ENCODE assay signal across 1 cellular context in the genomic region with DNA sequence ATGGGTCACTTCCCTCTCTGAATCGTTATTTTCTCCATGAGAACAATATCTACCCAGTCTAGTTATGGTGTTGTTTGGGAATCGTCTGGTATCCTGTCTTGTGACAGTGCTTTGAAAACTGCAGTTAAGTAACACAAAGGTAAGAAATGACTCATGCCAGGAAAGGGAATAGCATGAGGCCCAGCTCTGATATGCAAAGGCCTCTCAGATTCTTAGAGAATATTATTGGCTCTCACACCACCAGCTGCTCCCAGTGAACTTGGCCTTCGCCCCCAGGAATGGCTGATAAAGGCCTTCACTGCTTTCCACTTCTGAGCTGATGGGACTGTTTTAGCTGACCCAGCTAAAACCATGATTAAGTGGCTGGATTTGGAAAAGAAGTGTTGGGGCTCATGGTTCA.
A peak's percentile ranks its signal among the peaks of the same experiment; 100 is the strongest.
TF ChIP-seq lines count a peak whose summit lies in the region.

No MANE protein-coding gene starts in this region.

TF ChIP-seq in HepG2, 621 proteins besides CTCF, POLR2A, EP300 and RAD21 (continued from another document and continues in another):
- TF ChIP-seq, protein P1, sequence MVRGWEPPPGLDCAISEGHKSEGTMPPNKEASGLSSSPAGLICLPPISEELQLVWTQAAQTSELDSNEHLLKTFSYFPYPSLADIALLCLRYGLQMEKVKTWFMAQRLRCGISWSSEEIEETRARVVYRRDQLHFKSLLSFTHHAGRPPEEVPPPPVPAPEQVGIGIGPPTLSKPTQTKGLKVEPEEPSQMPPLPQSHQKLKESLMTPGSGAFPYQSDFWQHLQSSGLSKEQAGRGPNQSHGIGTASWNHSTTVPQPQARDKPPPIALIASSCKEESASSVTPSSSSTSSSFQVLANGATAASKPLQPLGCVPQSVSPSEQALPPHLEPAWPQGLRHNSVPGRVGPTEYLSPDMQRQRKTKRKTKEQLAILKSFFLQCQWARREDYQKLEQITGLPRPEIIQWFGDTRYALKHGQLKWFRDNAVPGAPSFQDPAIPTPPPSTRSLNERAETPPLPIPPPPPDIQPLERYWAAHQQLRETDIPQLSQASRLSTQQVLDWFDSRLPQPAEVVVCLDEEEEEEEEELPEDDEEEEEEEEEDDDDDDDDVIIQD (CRISPR knock-in tag; IDR thresholded peaks at IDR 0.05; ENCODE audit: low read depth) = peak; percentile 52; the same call in 1 of the 2 replicates
- TF ChIP-seq ZNF709 (CRISPR knock-in tag; IDR thresholded peaks at IDR 0.05) = no peak
- peak; percentile 66; the same call in 1 of the 2 replicates for TF ChIP-seq RXRA (CRISPR knock-in tag; IDR thresholded peaks at IDR 0.05)
- peak; percentile 66; the same call in 1 of the 2 replicates for TF ChIP-seq HMG20A (CRISPR knock-in tag; IDR thresholded peaks at IDR 0.05; ENCODE audit: borderline replicate concordance)
- TF ChIP-seq STAG1 (CRISPR knock-in tag; IDR thresholded peaks at IDR 0.05) = no peak
- 0 out of 2 replicates have a peak, but pooled peaks have one; percentile 38 for TF ChIP-seq SALL1 (CRISPR knock-in tag; IDR thresholded peaks at IDR 0.05)
- no peak for TF ChIP-seq SCMH1 (CRISPR knock-in tag; IDR thresholded peaks at IDR 0.05; ENCODE audit: borderline replicate concordance)
- TF ChIP-seq KLF6 (CRISPR knock-in tag; IDR thresholded peaks at IDR 0.05) = 0 out of 2 replicates have a peak, but pooled peaks have one; percentile 28
- TF ChIP-seq ZNF614 (CRISPR knock-in tag; IDR thresholded peaks at IDR 0.05; ENCODE audit: borderline replicate concordance) = no peak
- no peak for TF ChIP-seq KAT7 (CRISPR knock-in tag; IDR thresholded peaks at IDR 0.05; ENCODE audit: borderline replicate concordance)
- TF ChIP-seq, protein P2, sequence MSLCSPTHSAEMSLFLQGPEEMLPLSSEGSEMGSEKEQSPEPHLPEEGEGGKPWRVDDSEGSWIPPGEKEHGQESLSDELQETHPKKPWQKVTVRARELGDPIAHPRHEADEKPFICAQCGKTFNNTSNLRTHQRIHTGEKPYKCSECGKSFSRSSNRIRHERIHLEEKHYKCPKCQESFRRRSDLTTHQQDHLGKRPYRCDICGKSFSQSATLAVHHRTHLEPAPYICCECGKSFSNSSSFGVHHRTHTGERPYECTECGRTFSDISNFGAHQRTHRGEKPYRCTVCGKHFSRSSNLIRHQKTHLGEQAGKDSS (CRISPR knock-in tag; IDR thresholded peaks at IDR 0.05; ENCODE audit: borderline replicate concordance, low read depth) = no peak
- TF ChIP-seq, protein P3, sequence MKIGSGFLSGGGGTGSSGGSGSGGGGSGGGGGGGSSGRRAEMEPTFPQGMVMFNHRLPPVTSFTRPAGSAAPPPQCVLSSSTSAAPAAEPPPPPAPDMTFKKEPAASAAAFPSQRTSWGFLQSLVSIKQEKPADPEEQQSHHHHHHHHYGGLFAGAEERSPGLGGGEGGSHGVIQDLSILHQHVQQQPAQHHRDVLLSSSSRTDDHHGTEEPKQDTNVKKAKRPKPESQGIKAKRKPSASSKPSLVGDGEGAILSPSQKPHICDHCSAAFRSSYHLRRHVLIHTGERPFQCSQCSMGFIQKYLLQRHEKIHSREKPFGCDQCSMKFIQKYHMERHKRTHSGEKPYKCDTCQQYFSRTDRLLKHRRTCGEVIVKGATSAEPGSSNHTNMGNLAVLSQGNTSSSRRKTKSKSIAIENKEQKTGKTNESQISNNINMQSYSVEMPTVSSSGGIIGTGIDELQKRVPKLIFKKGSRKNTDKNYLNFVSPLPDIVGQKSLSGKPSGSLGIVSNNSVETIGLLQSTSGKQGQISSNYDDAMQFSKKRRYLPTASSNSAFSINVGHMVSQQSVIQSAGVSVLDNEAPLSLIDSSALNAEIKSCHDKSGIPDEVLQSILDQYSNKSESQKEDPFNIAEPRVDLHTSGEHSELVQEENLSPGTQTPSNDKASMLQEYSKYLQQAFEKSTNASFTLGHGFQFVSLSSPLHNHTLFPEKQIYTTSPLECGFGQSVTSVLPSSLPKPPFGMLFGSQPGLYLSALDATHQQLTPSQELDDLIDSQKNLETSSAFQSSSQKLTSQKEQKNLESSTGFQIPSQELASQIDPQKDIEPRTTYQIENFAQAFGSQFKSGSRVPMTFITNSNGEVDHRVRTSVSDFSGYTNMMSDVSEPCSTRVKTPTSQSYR (CRISPR knock-in tag; IDR thresholded peaks at IDR 0.05; ENCODE audit: borderline replicate concordance) = peak; percentile 11; the same call in 1 of the 2 replicates
- TF ChIP-seq, protein P4, sequence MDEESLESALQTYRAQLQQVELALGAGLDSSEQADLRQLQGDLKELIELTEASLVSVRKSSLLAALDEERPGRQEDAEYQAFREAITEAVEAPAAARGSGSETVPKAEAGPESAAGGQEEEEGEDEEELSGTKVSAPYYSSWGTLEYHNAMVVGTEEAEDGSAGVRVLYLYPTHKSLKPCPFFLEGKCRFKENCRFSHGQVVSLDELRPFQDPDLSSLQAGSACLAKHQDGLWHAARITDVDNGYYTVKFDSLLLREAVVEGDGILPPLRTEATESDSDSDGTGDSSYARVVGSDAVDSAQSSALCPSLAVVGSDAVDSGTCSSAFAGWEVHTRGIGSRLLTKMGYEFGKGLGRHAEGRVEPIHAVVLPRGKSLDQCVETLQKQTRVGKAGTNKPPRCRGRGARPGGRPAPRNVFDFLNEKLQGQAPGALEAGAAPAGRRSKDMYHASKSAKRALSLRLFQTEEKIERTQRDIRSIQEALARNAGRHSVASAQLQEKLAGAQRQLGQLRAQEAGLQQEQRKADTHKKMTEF (CRISPR knock-in tag; IDR thresholded peaks at IDR 0.05) = peak; percentile 76
- peak; percentile 58; the same call in 1 of the 2 replicates for TF ChIP-seq MIER3 (CRISPR knock-in tag; IDR thresholded peaks at IDR 0.05; ENCODE audit: borderline replicate concordance)
- TF ChIP-seq RXRB (CRISPR knock-in tag; IDR thresholded peaks at IDR 0.05; ENCODE audit: borderline replicate concordance) = peak; percentile 87
- no peak for TF ChIP-seq SPEN (CRISPR knock-in tag; IDR thresholded peaks at IDR 0.05; ENCODE audit: low read depth)
- TF ChIP-seq ZNF605 (CRISPR knock-in tag; IDR thresholded peaks at IDR 0.05) = no peak
- TF ChIP-seq SOX13 (IDR thresholded peaks at IDR 0.05) = no peak
- TF ChIP-seq SOX13 (CRISPR knock-in tag; conservative IDR thresholded peaks at IDR 0.05 in 1 of 2, IDR thresholded peaks at IDR 0.05 in 1 of 2) = peak in 1 of 2 experiments; percentile 62; a peak in 1 of 4 replicates
- TF ChIP-seq JUN (CRISPR knock-in tag; IDR thresholded peaks at IDR 0.05) = peak; percentile 44; the same call in 1 of the 2 replicates
- TF ChIP-seq, protein P5, sequence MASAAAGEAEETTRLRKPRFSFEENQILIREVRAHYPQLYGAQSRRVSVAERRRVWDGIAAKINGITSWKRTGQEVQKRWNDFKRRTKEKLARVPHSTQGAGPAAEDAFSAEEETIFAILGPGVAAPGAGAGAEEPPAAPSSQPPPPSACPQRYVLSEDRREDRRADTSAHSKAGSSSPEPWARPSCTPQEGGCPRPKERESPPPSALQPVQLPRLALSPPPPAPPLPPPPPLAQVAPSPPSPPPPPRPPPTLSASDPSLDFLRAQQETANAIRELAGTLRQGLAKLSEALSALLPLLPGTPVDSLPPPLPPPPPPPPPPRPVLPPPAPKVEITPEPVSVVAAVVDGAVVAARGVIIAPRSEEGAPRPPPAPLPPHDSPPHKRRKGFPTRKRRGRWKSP (CRISPR knock-in tag; IDR thresholded peaks at IDR 0.05) = 0 out of 2 replicates have a peak, but pooled peaks have one; percentile 28
- TF ChIP-seq, protein P6, sequence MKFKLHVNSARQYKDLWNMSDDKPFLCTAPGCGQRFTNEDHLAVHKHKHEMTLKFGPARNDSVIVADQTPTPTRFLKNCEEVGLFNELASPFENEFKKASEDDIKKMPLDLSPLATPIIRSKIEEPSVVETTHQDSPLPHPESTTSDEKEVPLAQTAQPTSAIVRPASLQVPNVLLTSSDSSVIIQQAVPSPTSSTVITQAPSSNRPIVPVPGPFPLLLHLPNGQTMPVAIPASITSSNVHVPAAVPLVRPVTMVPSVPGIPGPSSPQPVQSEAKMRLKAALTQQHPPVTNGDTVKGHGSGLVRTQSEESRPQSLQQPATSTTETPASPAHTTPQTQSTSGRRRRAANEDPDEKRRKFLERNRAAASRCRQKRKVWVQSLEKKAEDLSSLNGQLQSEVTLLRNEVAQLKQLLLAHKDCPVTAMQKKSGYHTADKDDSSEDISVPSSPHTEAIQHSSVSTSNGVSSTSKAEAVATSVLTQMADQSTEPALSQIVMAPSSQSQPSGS (CRISPR knock-in tag; IDR thresholded peaks at IDR 0.05) = no peak
- TF ChIP-seq, protein P7, sequence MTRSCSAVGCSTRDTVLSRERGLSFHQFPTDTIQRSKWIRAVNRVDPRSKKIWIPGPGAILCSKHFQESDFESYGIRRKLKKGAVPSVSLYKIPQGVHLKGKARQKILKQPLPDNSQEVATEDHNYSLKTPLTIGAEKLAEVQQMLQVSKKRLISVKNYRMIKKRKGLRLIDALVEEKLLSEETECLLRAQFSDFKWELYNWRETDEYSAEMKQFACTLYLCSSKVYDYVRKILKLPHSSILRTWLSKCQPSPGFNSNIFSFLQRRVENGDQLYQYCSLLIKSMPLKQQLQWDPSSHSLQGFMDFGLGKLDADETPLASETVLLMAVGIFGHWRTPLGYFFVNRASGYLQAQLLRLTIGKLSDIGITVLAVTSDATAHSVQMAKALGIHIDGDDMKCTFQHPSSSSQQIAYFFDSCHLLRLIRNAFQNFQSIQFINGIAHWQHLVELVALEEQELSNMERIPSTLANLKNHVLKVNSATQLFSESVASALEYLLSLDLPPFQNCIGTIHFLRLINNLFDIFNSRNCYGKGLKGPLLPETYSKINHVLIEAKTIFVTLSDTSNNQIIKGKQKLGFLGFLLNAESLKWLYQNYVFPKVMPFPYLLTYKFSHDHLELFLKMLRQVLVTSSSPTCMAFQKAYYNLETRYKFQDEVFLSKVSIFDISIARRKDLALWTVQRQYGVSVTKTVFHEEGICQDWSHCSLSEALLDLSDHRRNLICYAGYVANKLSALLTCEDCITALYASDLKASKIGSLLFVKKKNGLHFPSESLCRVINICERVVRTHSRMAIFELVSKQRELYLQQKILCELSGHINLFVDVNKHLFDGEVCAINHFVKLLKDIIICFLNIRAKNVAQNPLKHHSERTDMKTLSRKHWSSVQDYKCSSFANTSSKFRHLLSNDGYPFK (CRISPR knock-in tag; IDR thresholded peaks at IDR 0.05; ENCODE audit: borderline replicate concordance) = no peak
- TF ChIP-seq, protein P8, sequence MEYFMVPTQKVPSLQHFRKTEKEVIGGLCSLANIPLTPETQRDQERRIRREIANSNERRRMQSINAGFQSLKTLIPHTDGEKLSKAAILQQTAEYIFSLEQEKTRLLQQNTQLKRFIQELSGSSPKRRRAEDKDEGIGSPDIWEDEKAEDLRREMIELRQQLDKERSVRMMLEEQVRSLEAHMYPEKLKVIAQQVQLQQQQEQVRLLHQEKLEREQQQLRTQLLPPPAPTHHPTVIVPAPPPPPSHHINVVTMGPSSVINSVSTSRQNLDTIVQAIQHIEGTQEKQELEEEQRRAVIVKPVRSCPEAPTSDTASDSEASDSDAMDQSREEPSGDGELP (IDR thresholded peaks at IDR 0.05; ENCODE audit: borderline replicate concordance, low read depth) = peak; percentile 87
- TF ChIP-seq, protein P9, sequence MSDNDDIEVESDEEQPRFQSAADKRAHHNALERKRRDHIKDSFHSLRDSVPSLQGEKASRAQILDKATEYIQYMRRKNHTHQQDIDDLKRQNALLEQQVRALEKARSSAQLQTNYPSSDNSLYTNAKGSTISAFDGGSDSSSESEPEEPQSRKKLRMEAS (IDR thresholded peaks at IDR 0.05) = peak; percentile 33; the same call in 1 of the 2 replicates
- no peak for TF ChIP-seq ZNF776 (CRISPR knock-in tag; IDR thresholded peaks at IDR 0.05)
- TF ChIP-seq NFYC (CRISPR knock-in tag; IDR thresholded peaks at IDR 0.05) = peak; percentile 27; the same call in 1 of the 2 replicates
- TF ChIP-seq ZNF350 (CRISPR knock-in tag; IDR thresholded peaks at IDR 0.05; ENCODE audit: borderline replicate concordance, low read depth) = 0 out of 2 replicates have a peak, but pooled peaks have one; percentile 30
- TF ChIP-seq HDAC2 (CRISPR knock-in tag; IDR thresholded peaks at IDR 0.05) = no peak
- peak; percentile 74 for TF ChIP-seq JUND (CRISPR knock-in tag; IDR thresholded peaks at IDR 0.05)
- TF ChIP-seq SOX6 (IDR thresholded peaks at IDR 0.05) = no peak
- no peak for TF ChIP-seq SOX6 (CRISPR knock-in tag; IDR thresholded peaks at IDR 0.05)
- TF ChIP-seq HNRNPLL (IDR thresholded peaks at IDR 0.05; ENCODE audit: low read depth, low read length, poor library complexity, severe bottlenecking) = no peak
- TF ChIP-seq HOXD1 (CRISPR knock-in tag; IDR thresholded peaks at IDR 0.05) = 0 out of 2 replicates have a peak, but pooled peaks have one; percentile 21
- TF ChIP-seq ZNF773 (CRISPR knock-in tag; IDR thresholded peaks at IDR 0.05; ENCODE audit: borderline replicate concordance) = no peak
- no peak for TF ChIP-seq CHCHD3 (CRISPR knock-in tag; IDR thresholded peaks at IDR 0.05)
- TF ChIP-seq NR1H2 (CRISPR knock-in tag; IDR thresholded peaks at IDR 0.05; ENCODE audit: borderline replicate concordance, low read depth) = no peak
- TF ChIP-seq TEAD3 (CRISPR knock-in tag; optimal IDR thresholded peaks at IDR 0.05; ENCODE audit: borderline replicate concordance) = peak; percentile 76
- no peak for TF ChIP-seq FOXP1 (IDR thresholded peaks at IDR 0.05)
- peak; percentile 57 for TF ChIP-seq FOXP1 (CRISPR knock-in tag; IDR thresholded peaks at IDR 0.05)
- peak; percentile 93 for TF ChIP-seq MAFF (IDR thresholded peaks at IDR 0.05; ENCODE audit: low read depth, low read length)
- TF ChIP-seq SALL2 (CRISPR knock-in tag; IDR thresholded peaks at IDR 0.05) = 0 out of 2 replicates have a peak, but pooled peaks have one; percentile 27
- peak; percentile 80; the same call in 1 of the 2 replicates for TF ChIP-seq SOX5 (CRISPR knock-in tag; IDR thresholded peaks at IDR 0.05; ENCODE audit: borderline replicate concordance)
- TF ChIP-seq, protein P10, sequence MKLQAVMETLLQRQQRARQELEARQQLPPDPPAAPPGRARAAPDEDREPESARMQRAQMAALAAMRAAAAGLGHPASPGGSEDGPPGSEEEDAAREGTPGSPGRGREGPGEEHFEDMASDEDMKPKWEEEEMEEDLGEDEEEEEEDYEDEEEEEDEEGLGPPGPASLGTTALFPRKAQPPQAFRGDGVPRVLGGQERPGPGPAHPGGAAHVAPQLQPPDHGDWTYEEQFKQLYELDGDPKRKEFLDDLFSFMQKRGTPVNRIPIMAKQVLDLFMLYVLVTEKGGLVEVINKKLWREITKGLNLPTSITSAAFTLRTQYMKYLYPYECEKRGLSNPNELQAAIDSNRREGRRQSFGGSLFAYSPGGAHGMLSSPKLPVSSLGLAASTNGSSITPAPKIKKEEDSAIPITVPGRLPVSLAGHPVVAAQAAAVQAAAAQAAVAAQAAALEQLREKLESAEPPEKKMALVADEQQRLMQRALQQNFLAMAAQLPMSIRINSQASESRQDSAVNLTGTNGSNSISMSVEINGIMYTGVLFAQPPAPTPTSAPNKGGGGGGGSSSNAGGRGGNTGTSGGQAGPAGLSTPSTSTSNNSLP (IDR thresholded peaks at IDR 0.05; ENCODE audit: low read depth, low read length) = peak; percentile 48; the same call in 1 of the 2 replicates
